ENCODE assay signal across 13 cellular contexts in genomic region chr1:170698711-170699275, GRCh38. TPM values are rescaled to one million over a fixed set of nuclear protein-coding genes. Genes with fewer than 3 reads are reported as not detected.
DNase-seq lines count a peak whose midpoint lies in the region; ATAC-seq and TF ChIP-seq lines count a peak whose summit lies in the region.
"Had no signal": no experiment of that assay in that cellular context is flagged by ENCODE, and none has a peak within 500 bp of the region (broad histone marks: within the 10 kb centered on the region; RNA-seq: fewer than 3 reads in every experiment).

No MANE protein-coding gene starts in this region.

- no peak for ATAC-seq in activated CD8-positive, alpha-beta T cell treated with anti-CD3 and anti-CD28 coated beads, Interleukin-2, amount 10 ng/mL, durations not matched to agents 7 days and 5 days
- ATAC-seq in GM18873 (IDR thresholded peaks at IDR 0.05; ENCODE audit: low FRiP score, unreplicated experiment) = no peak
- no peak for ATAC-seq in HG03095 (IDR thresholded peaks at IDR 0.05; ENCODE audit: unreplicated experiment)

- H3K9me3 Mint-ChIP-seq in brain = peaks cover 0 to 3% (median 0%) of the 10 kb centered on the region in 5 experiments
- H3K9me3 Mint-ChIP-seq in CD8-positive, alpha-beta memory T cell = no peaks in the 10 kb centered on the region
- H3K9me3 Mint-ChIP-seq in activated CD8-positive, alpha-beta T cell treated with anti-CD3 and anti-CD28 coated beads, Interleukin-2, amount 10 ng/mL, durations not matched to agents 7 days and 5 days (ENCODE audit: insufficient read depth) = no peaks in the 10 kb centered on the region
- H3K9me3 Mint-ChIP-seq: activated naive CD4-positive, alpha-beta T cell treated with anti-CD3 and anti-CD28 coated beads, Interleukin-2, amount 10 ng/mL, durations not matched to agents 7 days and 5 days had no signal

- peak overlapping the region in 4 of 5 experiments; percentile 76 to 95 (median 86) for H3K27ac Mint-ChIP-seq in brain
- no peak overlapping the region for H3K27ac Mint-ChIP-seq in CD8-positive, alpha-beta memory T cell
- no peak overlapping the region for H3K27ac Mint-ChIP-seq in activated CD8-positive, alpha-beta T cell treated with anti-CD3 and anti-CD28 coated beads, Interleukin-2, amount 10 ng/mL, durations not matched to agents 7 days and 5 days
- H3K27ac Mint-ChIP-seq: activated naive CD4-positive, alpha-beta T cell treated with anti-CD3 and anti-CD28 coated beads, Interleukin-2, amount 10 ng/mL, durations not matched to agents 7 days and 5 days; CD4-positive, CD25-positive, alpha-beta regulatory T cell had no signal

- peak overlapping the region in 3 of 5 experiments; percentile 17 to 76 (median 66) for H3K4me3 Mint-ChIP-seq in brain
- no peak overlapping the region for H3K4me3 Mint-ChIP-seq in CD8-positive, alpha-beta memory T cell
- H3K4me3 Mint-ChIP-seq in activated CD8-positive, alpha-beta T cell treated with anti-CD3 and anti-CD28 coated beads, Interleukin-2, amount 10 ng/mL, durations not matched to agents 7 days and 5 days = no peak overlapping the region
- H3K4me3 Mint-ChIP-seq: activated naive CD4-positive, alpha-beta T cell treated with anti-CD3 and anti-CD28 coated beads, Interleukin-2, amount 10 ng/mL, durations not matched to agents 7 days and 5 days; CD4-positive, CD25-positive, alpha-beta regulatory T cell had no signal

- TF ChIP-seq CTCF in brain (conservative IDR thresholded peaks at IDR 0.05) (no peak), left ventricle myocardium inferior (IDR thresholded peaks at IDR 0.05; ENCODE audit: borderline replicate concordance) (no peak)

- H3K27me3 ChIP-seq in left ventricle myocardium inferior (ENCODE audit: low read depth) = no peaks in the 10 kb centered on the region
- H3K27me3 ChIP-seq in CD8-positive, alpha-beta memory T cell (ENCODE audit: insufficient read depth, low read length, poor library complexity, severe bottlenecking) = no peaks in the 10 kb centered on the region
- H3K27me3 ChIP-seq: neutrophil had no signal

- in situ Hi-C loops in G401 (cut with HindIII; ENCODE audit: low sequenced_read_pairs) = no loop called here

- peaks cover 76% of the 10 kb centered on the region for H3K4me1 ChIP-seq in left ventricle myocardium inferior
- no peaks in the 10 kb centered on the region for H3K4me1 ChIP-seq in CD8-positive, alpha-beta memory T cell (ENCODE audit: insufficient read depth, low read length)

- POLR2A ChIA-PET in CD8-positive, alpha-beta memory T cell (lab: Charles Lee) = no interaction called here
- POLR2A ChIA-PET in activated CD8-positive, alpha-beta T cell treated with anti-CD3 and anti-CD28 coated beads, Interleukin-2, amount 10 ng/mL, durations not matched to agents 7 days and 5 days (lab: Charles Lee) = no interaction called here

- peak overlapping the region; percentile 83 for H3K27ac ChIP-seq in left ventricle myocardium inferior (replicated peaks)
- H3K27ac ChIP-seq in CD8-positive, alpha-beta memory T cell (ENCODE audit: low read depth, low read length) = no peak overlapping the region
- H3K27ac ChIP-seq: neutrophil had no signal

- CTCF ChIA-PET in CD8-positive, alpha-beta memory T cell (lab: Charles Lee) = no interaction called here
- CTCF ChIA-PET in activated CD8-positive, alpha-beta T cell treated with anti-CD3 and anti-CD28 coated beads, Interleukin-2, amount 10 ng/mL, durations not matched to agents 7 days and 5 days (lab: Charles Lee) = no interaction called here

- H3K27me3 Mint-ChIP-seq in brain = peaks cover 15% of the 10 kb centered on the region
- H3K27me3 Mint-ChIP-seq in CD8-positive, alpha-beta memory T cell = peaks cover 7 to 36% of the 10 kb centered on the region in 2 donors
- no peaks in the 10 kb centered on the region for H3K27me3 Mint-ChIP-seq in activated CD8-positive, alpha-beta T cell treated with anti-CD3 and anti-CD28 coated beads, Interleukin-2, amount 10 ng/mL, durations not matched to agents 7 days and 5 days (ENCODE audit: low read depth)
- H3K27me3 Mint-ChIP-seq: activated naive CD4-positive, alpha-beta T cell treated with anti-CD3 and anti-CD28 coated beads, Interleukin-2, amount 10 ng/mL, durations not matched to agents 7 days and 5 days had no signal

- peaks cover 69% of the 10 kb centered on the region for H3K4me1 Mint-ChIP-seq in brain
- no peaks in the 10 kb centered on the region for H3K4me1 Mint-ChIP-seq in CD8-positive, alpha-beta memory T cell
- no peaks in the 10 kb centered on the region for H3K4me1 Mint-ChIP-seq in activated CD8-positive, alpha-beta T cell treated with anti-CD3 and anti-CD28 coated beads, Interleukin-2, amount 10 ng/mL, durations not matched to agents 7 days and 5 days (ENCODE audit: low read depth)
- H3K4me1 Mint-ChIP-seq: activated naive CD4-positive, alpha-beta T cell treated with anti-CD3 and anti-CD28 coated beads, Interleukin-2, amount 10 ng/mL, durations not matched to agents 7 days and 5 days; CD4-positive, CD25-positive, alpha-beta regulatory T cell had no signal

- intact Hi-C loops in left ventricle myocardium inferior (cut with micrococcal nuclease) = no loop called here

- no peaks in the 10 kb centered on the region for H3K36me3 Mint-ChIP-seq in brain
- no peaks in the 10 kb centered on the region for H3K36me3 Mint-ChIP-seq in CD8-positive, alpha-beta memory T cell
- H3K36me3 Mint-ChIP-seq in activated CD8-positive, alpha-beta T cell treated with anti-CD3 and anti-CD28 coated beads, Interleukin-2, amount 10 ng/mL, durations not matched to agents 7 days and 5 days (ENCODE audit: low read depth) = no peaks in the 10 kb centered on the region
- H3K36me3 Mint-ChIP-seq: activated naive CD4-positive, alpha-beta T cell treated with anti-CD3 and anti-CD28 coated beads, Interleukin-2, amount 10 ng/mL, durations not matched to agents 7 days and 5 days; CD4-positive, CD25-positive, alpha-beta regulatory T cell had no signal

- no peaks in the 10 kb centered on the region for H3K36me3 ChIP-seq in left ventricle myocardium inferior
- H3K36me3 ChIP-seq in CD8-positive, alpha-beta memory T cell (ENCODE audit: insufficient read depth, low read length) = no peaks in the 10 kb centered on the region
- H3K36me3 ChIP-seq: HAP-1, neutrophil had no signal

- DNase-seq in G401 (ENCODE audit: low spot score) = peak; percentile 37
- DNase-seq in left ventricle myocardium inferior = no peak
- peak; percentile 41 for DNase-seq in putamen (ENCODE audit: low spot score)
- DNase-seq in CD8-positive, alpha-beta memory T cell = no peak
- no peak for DNase-seq in activated CD8-positive, alpha-beta T cell treated with anti-CD3 and anti-CD28 coated beads, Interleukin-2, amount 10 ng/mL, durations not matched to agents 7 days and 5 days
- DNase-seq: activated CD4-positive, alpha-beta T cell treated with anti-CD3 and anti-CD28 coated beads for 1 hour; activated naive CD4-positive, alpha-beta T cell treated with anti-CD3 and anti-CD28 coated beads, Interleukin-2, amount 10 ng/mL, durations not matched to agents 7 days and 5 days; CD4-positive, CD25-positive, alpha-beta regulatory T cell had no signal

- peak overlapping the region; percentile 39 for H3K4me3 ChIP-seq in left ventricle myocardium inferior
- no peak overlapping the region for H3K4me3 ChIP-seq in CD8-positive, alpha-beta memory T cell (ENCODE audit: low read length)
- H3K4me3 ChIP-seq: HAP-1 had no signal

- no peaks in the 10 kb centered on the region for H3K9me3 ChIP-seq in left ventricle myocardium inferior (replicated peaks)
- H3K9me3 ChIP-seq in CD8-positive, alpha-beta memory T cell (ENCODE audit: low read length) = no peaks in the 10 kb centered on the region
- H3K9me3 ChIP-seq: HAP-1, neutrophil had no signal

RNA-seq across cellular contexts. Expression of gene PRRX1, which starts 34.9 kb away (rescaled TPM):
- 1.8 and 2.6 TPM in 2 replicates for total RNA-seq in G401 (2014; rRNA removed; shearing (Covaris generic))
- polyA plus RNA-seq in brain (ENCODE audit: insufficient read depth, low read depth, low replicate concordance) = 2.5 TPM
- total RNA-seq in left ventricle myocardium inferior = 74.7 TPM
- total RNA-seq in CD8-positive, alpha-beta memory T cell = not detected
- polyA plus RNA-seq in CD8-positive, alpha-beta memory T cell = not detected
- total RNA-seq in activated CD8-positive, alpha-beta T cell treated with anti-CD3 and anti-CD28 coated beads, Interleukin-2, amount 10 ng/mL, durations not matched to agents 7 days and 5 days = not detected
- total RNA-seq: CD4-positive, CD25-positive, alpha-beta regulatory T cell had no signal

Comparison
In these comparisons a context has a peak if more than half of its experiments do, and no peak if none do; other contexts are left out.
1. DNase-seq: peak in G401 (single experiment) and putamen (single experiment); none in left ventricle myocardium inferior (single experiment), CD8-positive, alpha-beta memory T cell (0 of 5) and activated CD8-positive, alpha-beta T cell treated with anti-CD3 and anti-CD28 coated beads, Interleukin-2, amount 10 ng/mL, durations not matched to agents 7 days and 5 days (single experiment).
2. H3K27ac Mint-ChIP-seq: peak in brain (4 of 5); none in CD8-positive, alpha-beta memory T cell (0 of 8) and activated CD8-positive, alpha-beta T cell treated with anti-CD3 and anti-CD28 coated beads, Interleukin-2, amount 10 ng/mL, durations not matched to agents 7 days and 5 days (single experiment).
3. H3K4me3 Mint-ChIP-seq: peak in brain (3 of 5); none in CD8-positive, alpha-beta memory T cell (0 of 7) and activated CD8-positive, alpha-beta T cell treated with anti-CD3 and anti-CD28 coated beads, Interleukin-2, amount 10 ng/mL, durations not matched to agents 7 days and 5 days (single experiment).
4. RNA of gene PRRX1, which starts 34.9 kb away (total RNA-seq): 74.7 TPM in left ventricle myocardium inferior (single experiment); 1.8 to 2.6 TPM in G401, not detected in CD8-positive, alpha-beta memory T cell and not detected in activated CD8-positive, alpha-beta T cell treated with anti-CD3 and anti-CD28 coated beads, Interleukin-2, amount 10 ng/mL, durations not matched to agents 7 days and 5 days; every median in the first group is over 10 times any median in the second.